ENCODE assay signal across 12 cellular contexts in genomic region chr10:8057636-8058273, GRCh38. TPM values are rescaled to one million over a fixed set of nuclear protein-coding genes. Genes with fewer than 3 reads are reported as not detected.
A peak's percentile ranks its signal among the peaks of the same experiment; 100 is the strongest.
DNase-seq lines count a peak whose midpoint lies in the region; ATAC-seq, FAIRE-seq and TF ChIP-seq lines count a peak whose summit lies in the region.
"Had no signal": no experiment of that assay in that cellular context is flagged by ENCODE, and none has a peak within 500 bp of the region (broad histone marks: within the 10 kb centered on the region; RNA-seq: fewer than 3 reads in every experiment).

No MANE protein-coding gene starts in this region.

- H3K4me3 Mint-ChIP-seq in CD8-positive, alpha-beta T cell: peak overlapping the region; percentile 93
- H3K4me3 Mint-ChIP-seq in naive thymus-derived CD4-positive, alpha-beta T cell: peak overlapping the region; percentile 87 to 100 (median 94)

- H3K9me3 Mint-ChIP-seq in CD8-positive, alpha-beta T cell: no peaks in the 10 kb centered on the region
- peaks cover 0 to 8% (median 0%) of the 10 kb centered on the region in 11 donors for H3K9me3 Mint-ChIP-seq in naive thymus-derived CD4-positive, alpha-beta T cell
- H3K9me3 Mint-ChIP-seq: neural crest cell had no signal

- peaks cover 72% of the 10 kb centered on the region for H3K4me1 Mint-ChIP-seq in CD8-positive, alpha-beta T cell (ENCODE audit: low read depth)
- H3K4me1 Mint-ChIP-seq in naive thymus-derived CD4-positive, alpha-beta T cell: peaks cover 47 to 66% (median 62%) of the 10 kb centered on the region in 7 donors

- WGBS in HUES64: 14% methylated on average over 15 of the region's 15 CpGs

- POLR2A ChIA-PET in CD8-positive, alpha-beta T cell (lab: Charles Lee): interaction anchor here (0.6 kb wide), 1 partner anchor 15 kb away, joined by 5 read pairs; no protein-coding TSS in a partner anchor
- POLR2A ChIA-PET in naive thymus-derived CD4-positive, alpha-beta T cell (lab: Charles Lee): interaction anchor here (1.1 to 2.1 kb wide), 4 partner anchors 30 to 274 kb away, joined by 4 to 12 read pairs (median 6); no protein-coding TSS in a partner anchor

- peaks cover 5% of the 10 kb centered on the region for H3K27me3 Mint-ChIP-seq in CD8-positive, alpha-beta T cell (ENCODE audit: low read depth)
- peaks cover 5 to 11% (median 6%) of the 10 kb centered on the region in 5 donors for H3K27me3 Mint-ChIP-seq in naive thymus-derived CD4-positive, alpha-beta T cell

- peak overlapping the region; percentile 74 for H3K27ac ChIP-seq in CD8-positive, alpha-beta T cell (ENCODE audit: low read depth, low read length)
- H3K27ac ChIP-seq in HUES64 (ENCODE audit: low read depth, low read length): no peak overlapping the region
- peak overlapping the region; percentile 91 to 96 for H3K27ac ChIP-seq in breast epithelium
- H3K27ac ChIP-seq in naive thymus-derived CD4-positive, alpha-beta T cell (ENCODE audit: low read depth, low read length): peak overlapping the region; percentile 82
- H3K27ac ChIP-seq: uterus had no signal

- peaks cover 3% of the 10 kb centered on the region for H3K27me3 ChIP-seq in CD8-positive, alpha-beta T cell (ENCODE audit: insufficient read depth, low read length)
- H3K27me3 ChIP-seq in HUES64 (ENCODE audit: insufficient read depth, low read length): peaks cover 96% of the 10 kb centered on the region
- peaks cover 0 to 16% of the 10 kb centered on the region in 2 donors for H3K27me3 ChIP-seq in breast epithelium
- peaks cover 4 to 5% of the 10 kb centered on the region in 2 donors for H3K27me3 ChIP-seq in naive thymus-derived CD4-positive, alpha-beta T cell (ENCODE audit: control insufficient read depth in 2 of 2, insufficient read depth in 2 of 2, low read length in 2 of 2)
- H3K27me3 ChIP-seq in HAP-1 (ENCODE audit: low read depth): no peaks in the 10 kb centered on the region

- H3K9me3 ChIP-seq in CD8-positive, alpha-beta T cell (ENCODE audit: low read length): no peaks in the 10 kb centered on the region
- H3K9me3 ChIP-seq in HUES64 (ENCODE audit: insufficient read depth, low read depth, low read length): no peaks in the 10 kb centered on the region
- H3K9me3 ChIP-seq in breast epithelium: no peaks in the 10 kb centered on the region
- H3K9me3 ChIP-seq in naive thymus-derived CD4-positive, alpha-beta T cell (ENCODE audit: control insufficient read depth in 2 of 3, low read length in 3 of 3): no peaks in the 10 kb centered on the region
- no peaks in the 10 kb centered on the region for H3K9me3 ChIP-seq in HAP-1
- H3K9me3 ChIP-seq: uterus had no signal

- TF ChIP-seq POLR2A in breast epithelium (IDR thresholded peaks at IDR 0.05): no peak
- TF ChIP-seq POLR2A in GM12891 (IDR thresholded peaks at IDR 0.05; ENCODE audit: low read depth, low read length): no peak

- H3K36me3 ChIP-seq in CD8-positive, alpha-beta T cell (ENCODE audit: insufficient read depth, low read length): no peaks in the 10 kb centered on the region
- H3K36me3 ChIP-seq in HUES64 (ENCODE audit: insufficient read depth, low read length): no peaks in the 10 kb centered on the region
- H3K36me3 ChIP-seq in breast epithelium: no peaks in the 10 kb centered on the region
- H3K36me3 ChIP-seq in naive thymus-derived CD4-positive, alpha-beta T cell (ENCODE audit: control insufficient read depth in 2 of 3, insufficient read depth in 3 of 3, low read length in 3 of 3): peaks cover 0 to 17% (median 4%) of the 10 kb centered on the region in 3 experiments
- peaks cover 9% of the 10 kb centered on the region for H3K36me3 ChIP-seq in HAP-1 (replicated peaks)
- H3K36me3 ChIP-seq: uterus had no signal

- no peak for TF ChIP-seq CTCF in CD8-positive, alpha-beta T cell (IDR thresholded peaks at IDR 0.05)
- no peak for TF ChIP-seq CTCF in breast epithelium (IDR thresholded peaks at IDR 0.05)

- H3K36me3 Mint-ChIP-seq in CD8-positive, alpha-beta T cell: peaks cover 46% of the 10 kb centered on the region
- H3K36me3 Mint-ChIP-seq in naive thymus-derived CD4-positive, alpha-beta T cell: peaks cover 0 to 61% (median 5%) of the 10 kb centered on the region in 5 donors

- CTCF ChIA-PET in CD8-positive, alpha-beta T cell (lab: Charles Lee): interaction anchor here (0.8 to 1.6 kb wide), 4 partner anchors 274 to 455 kb away, joined by 3 to 4 read pairs (median 4); no protein-coding TSS in a partner anchor
- CTCF ChIA-PET in naive thymus-derived CD4-positive, alpha-beta T cell (lab: Charles Lee): no interaction called here

- H3K4me1 ChIP-seq in CD8-positive, alpha-beta T cell (ENCODE audit: insufficient read depth, low read length): peaks cover 68% of the 10 kb centered on the region
- H3K4me1 ChIP-seq in HUES64 (ENCODE audit: insufficient read depth, low read length) (peaks cover 67% of the 10 kb centered on the region), breast epithelium (no peaks in the 10 kb centered on the region), HAP-1 (peaks cover 10% of the 10 kb centered on the region)
- H3K4me1 ChIP-seq in naive thymus-derived CD4-positive, alpha-beta T cell (ENCODE audit: control insufficient read depth in 2 of 2, insufficient read depth in 2 of 2, low read length in 2 of 2): peaks cover 45 to 46% of the 10 kb centered on the region in 2 donors

- no peak for ATAC-seq in CD8-positive, alpha-beta T cell
- ATAC-seq in naive thymus-derived CD4-positive, alpha-beta T cell: no peak
- no peak for ATAC-seq in HG03139 (IDR thresholded peaks at IDR 0.05; ENCODE audit: unreplicated experiment)
- no peak for ATAC-seq in HG03196 (IDR thresholded peaks at IDR 0.05; ENCODE audit: unreplicated experiment)

- intact Hi-C loops in CD8-positive, alpha-beta T cell (cut with DNase I, micrococcal nuclease): loop anchor here (5.0 to 10.0 kb wide), 5 partner anchors 80 to 1037 kb away; no protein-coding TSS in a partner anchor
- intact Hi-C loops in breast epithelium (cut with DNase I; ENCODE audit: low total_unique reads): no loop called here
- intact Hi-C loops in naive thymus-derived CD4-positive, alpha-beta T cell (cut with micrococcal nuclease): loop anchor here in 1 of 2 donors (1.0 to 10.0 kb wide), 5 partner anchors 80 to 653 kb away; partner anchors contain the start of gene TAF3

- no peak overlapping the region for H3K9ac ChIP-seq in HUES64 (ENCODE audit: low read depth, low read length)

- DNase-seq in CD8-positive, alpha-beta T cell: no peak
- DNase-seq in breast epithelium (ENCODE audit: low spot score in 2 of 2) (no peak), GM12891 (ENCODE audit: insufficient read length, low spot score) (no peak), HAP-1 (ENCODE audit: low spot score in 2 of 2) (no peak)
- DNase-seq in naive thymus-derived CD4-positive, alpha-beta T cell: peak in 2 of 9 donors; percentile 3 to 12
- DNase-seq: stimulated activated CD4-positive, alpha-beta T cell treated with anti-CD3 and anti-CD28 coated beads, Interleukin-2, amount 100 ng/mL, for 48 hours; uterus had no signal

- no peak for FAIRE-seq in GM12891 (lab: Jason Lieb, UNC)
- FAIRE-seq: frontal cortex had no signal

- peak overlapping the region; percentile 87 for H3K4me3 ChIP-seq in CD8-positive, alpha-beta T cell (ENCODE audit: low read depth, low read length)
- peak overlapping the region; percentile 57; the same call in 1 of the 2 replicates for H3K4me3 ChIP-seq in HUES64 (ENCODE audit: low read length)
- peak overlapping the region in 2 of 3 donors; percentile 72 to 87 for H3K4me3 ChIP-seq in breast epithelium
- peak overlapping the region; percentile 87 for H3K4me3 ChIP-seq in naive thymus-derived CD4-positive, alpha-beta T cell (ENCODE audit: low read length)
- no peak overlapping the region for H3K4me3 ChIP-seq in HAP-1
- H3K4me3 ChIP-seq: uterus had no signal

- peak overlapping the region; percentile 93 for H3K27ac Mint-ChIP-seq in CD8-positive, alpha-beta T cell
- peak overlapping the region; percentile 88 to 99 (median 95) for H3K27ac Mint-ChIP-seq in naive thymus-derived CD4-positive, alpha-beta T cell

- in situ Hi-C loops in HAP-1 (cut with MboI; ENCODE audit: low sequenced_read_pairs): no loop called here

TF ChIP-seq in GM12891, 5 proteins besides CTCF, POLR2A, EP300 and RAD21:
- TF ChIP-seq TAF1 (IDR thresholded peaks at IDR 0.05; ENCODE audit: low read depth, low read length): no peak

RNA-seq across cellular contexts. Expression of gene GATA3, which starts 3.3 kb away (rescaled TPM):
- 10 to 100 TPM; 76.3 to 82.0 TPM for total RNA-seq in CD8-positive, alpha-beta T cell
- polyA plus RNA-seq in HUES64 (2013, experiment 1 of 2): 1.3 TPM
- 1.6 TPM for polyA plus RNA-seq in HUES64 (2013, experiment 2 of 2)
- total RNA-seq in breast epithelium: 10 to 100 TPM in 2 of 3 donors, under 1 TPM in 1; 0.48 to 36.4 (median 28.2) TPM
- 10 to 100 TPM; 31.2 to 60.1 (median 38.6) TPM for total RNA-seq in naive thymus-derived CD4-positive, alpha-beta T cell
- polyA plus RNA-seq in naive thymus-derived CD4-positive, alpha-beta T cell: 10 to 100 TPM; 24.0 to 30.9 TPM
- 7.1 TPM for polyA plus RNA-seq in GM12891 (2012; ENCODE audit: low read depth, missing spikeins)
- total RNA-seq: frontal cortex had no signal
